Comparison of ENCODE assay signal across 8 cellular contexts in the genomic region with DNA sequence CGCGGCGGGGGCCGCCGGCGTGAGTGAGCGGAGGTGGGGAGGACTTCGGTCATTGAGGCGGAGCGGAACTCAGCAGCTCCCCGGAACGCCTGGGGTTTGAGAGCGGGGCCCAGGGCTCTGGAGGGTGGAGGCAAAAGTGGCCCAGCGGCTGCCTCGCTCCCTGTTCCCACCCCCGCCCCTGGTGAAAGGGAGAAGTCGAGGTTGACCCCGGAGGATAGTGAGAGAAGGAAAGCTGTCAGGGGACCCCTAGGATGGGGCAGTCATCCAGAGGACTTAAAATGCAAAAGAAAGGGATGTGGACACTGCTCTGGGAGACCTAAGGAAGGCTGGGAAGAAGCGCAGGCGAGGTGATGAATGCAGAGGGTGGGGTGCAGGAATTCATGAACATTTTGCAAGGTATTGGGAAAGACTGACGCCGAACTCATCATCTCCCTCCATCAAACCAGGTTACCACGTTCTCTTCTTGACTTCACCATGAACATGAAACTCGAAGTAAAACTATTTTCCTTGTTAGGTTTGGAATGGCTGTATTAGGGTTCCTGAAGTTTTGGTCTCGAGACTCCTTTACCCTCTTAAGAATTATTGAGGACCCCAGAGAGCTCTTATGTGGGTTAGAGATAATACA. TPM values are rescaled to one million over a fixed set of nuclear protein-coding genes. Genes with fewer than 3 reads are reported as not detected.
DNase-seq lines count a peak whose midpoint lies in the region; ATAC-seq and TF ChIP-seq lines count a peak whose summit lies in the region.

No MANE protein-coding gene starts in this region.

- peak overlapping the region; percentile 78 for H3K4me2 ChIP-seq in IMR-90 (ENCODE audit: low read depth, low read length)

- H2BK120ac ChIP-seq in IMR-90 (ENCODE audit: low read depth, low read length), result peak overlapping the region; percentile 60

- H3K36me3 Mint-ChIP-seq in activated T-helper 2 cell treated with anti-CD3 and anti-CD28 coated beads, Interferon-gamma antibody, Interleukin-2, Interleukin-4, amounts not matched to agents 10 μg/mL and 5 μg/mL and 100 μg/mL, durations not matched to agents 14 hours and 24 hours and 36 hours (ENCODE audit: low read depth), result peaks cover 33% of the 10 kb centered on the region

- peak overlapping the region; percentile 88 for H3K27ac Mint-ChIP-seq in activated T-helper 2 cell treated with anti-CD3 and anti-CD28 coated beads, Interferon-gamma antibody, Interleukin-2, Interleukin-4, amounts not matched to agents 10 μg/mL and 5 μg/mL and 100 μg/mL, durations not matched to agents 14 hours and 24 hours and 36 hours

- intact Hi-C loops in IMR-90 (cut with micrococcal nuclease), result loop anchor here (1.0 to 2.0 kb wide), 3 partner anchors 92 to 143 kb away; no protein-coding TSS in a partner anchor
- intact Hi-C loops in activated T-helper 2 cell treated with anti-CD3 and anti-CD28 coated beads, Interferon-gamma antibody, Interleukin-2, Interleukin-4, amounts not matched to agents 10 μg/mL and 5 μg/mL and 100 μg/mL, durations not matched to agents 14 hours and 24 hours and 36 hours (cut with micrococcal nuclease), result loop anchor here (1.0 to 5.0 kb wide), 7 partner anchors 16 to 685 kb away; a partner anchor contains a TSS
- intact Hi-C loops in left cardiac atrium (cut with DNase I), result no loop called here
- intact Hi-C loops in psoas muscle (cut with DNase I), result loop anchor here (5.0 to 10.0 kb wide), 4 partner anchors 40 to 135 kb away; no protein-coding TSS in a partner anchor

- H3K56ac ChIP-seq in IMR-90 (ENCODE audit: extremely low read depth, insufficient read depth, low read length), result no peak overlapping the region; the same call in 1 of the 2 replicates

- DNase-seq in IMR-90 (peak; percentile 36), left cardiac atrium (peak; percentile 49), psoas muscle (no peak), NCI-H1930 (lab: John Stamatoyannopoulos, UW) (no peak), NCI-H446 treated with DMSO at 0.1 percent for 48 hours (lab: John Stamatoyannopoulos, UW) (no peak)
- no peak for DNase-seq in activated T-helper 2 cell treated with anti-CD3 and anti-CD28 coated beads, Interferon-gamma antibody, Interleukin-2, Interleukin-4, amounts not matched to agents 10 μg/mL and 5 μg/mL and 100 μg/mL, durations not matched to agents 14 hours and 24 hours and 36 hours (ENCODE audit: low spot score)

- H3K4me1 ChIP-seq in IMR-90 (ENCODE audit: control insufficient read depth, insufficient read depth, low read length) (peaks cover 14% of the 10 kb centered on the region), psoas muscle (peaks cover 22% of the 10 kb centered on the region)

- peak overlapping the region in 1 of 2 experiments; percentile 4; a peak in 1 of 4 replicates for H4K8ac ChIP-seq in IMR-90 (ENCODE audit: low read depth in 2 of 2, low read length in 2 of 2)

- peak overlapping the region; percentile 90 for H3K27ac ChIP-seq in C4-2B
- H3K27ac ChIP-seq in IMR-90 (ENCODE audit: insufficient read depth, low read length), result peak overlapping the region; percentile 79
- H3K27ac ChIP-seq in psoas muscle, result peak overlapping the region; percentile 97

- no peak for TF ChIP-seq CTCF in C4-2B (conservative IDR thresholded peaks at IDR 0.05)
- no peak for TF ChIP-seq CTCF in IMR-90 (conservative IDR thresholded peaks at IDR 0.05; ENCODE audit: low read depth, low read length)
- no peak for TF ChIP-seq CTCF in psoas muscle (IDR thresholded peaks at IDR 0.05)

- H4K91ac ChIP-seq in IMR-90 (ENCODE audit: insufficient read depth, low read depth, low read length), result 0 out of 2 replicates have a peak overlapping the region, but pooled peaks have one; percentile 40

- in situ Hi-C loops in IMR-90 (cut with MboI; ENCODE audit: low sequenced_read_pairs), result loop anchor here (5.0 kb wide), 1 partner anchor 90 kb away; no protein-coding TSS in a partner anchor

- peak overlapping the region; percentile 93 for H2AK9ac ChIP-seq in IMR-90 (replicated peaks; ENCODE audit: low read depth, low read length, poor library complexity)

- peak overlapping the region; percentile 59 for H3K4ac ChIP-seq in IMR-90 (ENCODE audit: low read depth, low read length)

- CTCF ChIA-PET in IMR-90 (lab: Yijun Ruan, JAX), result interaction anchor here (0.8 to 1.5 kb wide), 2 partner anchors 13 to 53 kb away, joined by 4 to 5 read pairs; no protein-coding TSS in a partner anchor

- H2AK5ac ChIP-seq in IMR-90 (ENCODE audit: low read depth, low read length), result no peak overlapping the region

- H3K14ac ChIP-seq in IMR-90 (replicated peaks; ENCODE audit: low read depth, low read length), result peak overlapping the region; percentile 7

- peak overlapping the region; percentile 93 for H3K4me3 Mint-ChIP-seq in activated T-helper 2 cell treated with anti-CD3 and anti-CD28 coated beads, Interferon-gamma antibody, Interleukin-2, Interleukin-4, amounts not matched to agents 10 μg/mL and 5 μg/mL and 100 μg/mL, durations not matched to agents 14 hours and 24 hours and 36 hours (ENCODE audit: low read depth)

- 0 out of 3 replicates have a peak overlapping the region, but pooled peaks have one; percentile 39 for H2BK15ac ChIP-seq in IMR-90 (ENCODE audit: low read depth, low read length)

- 0% methylated on average over 10 of the region's 25 CpGs; no CpG with 5 or more reads in 1 of the 2 experiments for WGBS in IMR-90 (ENCODE audit: extremely low coverage in 2 of 2, insufficient read length in 1 of 2), 2 experiments
- 1 to 4% (median 2%) methylated on average over 16 to 25 of the region's 25 CpGs for WGBS in psoas muscle, 3 donors

- TF ChIP-seq POLR2A in IMR-90 (IDR thresholded peaks at IDR 0.05; ENCODE audit: low read depth, low read length), result no peak

- no peak for TF ChIP-seq RAD21 in IMR-90 (IDR thresholded peaks at IDR 0.05; ENCODE audit: low read length)

- H2AFZ ChIP-seq in IMR-90 (replicated peaks; ENCODE audit: low read length, poor library complexity), result peak overlapping the region; percentile 91

- H4K20me1 ChIP-seq in IMR-90 (ENCODE audit: insufficient read depth, low read length), result peaks cover 22% of the 10 kb centered on the region

- dilution Hi-C loops in IMR-90 (cut with HindIII; ENCODE audit: low sequenced_read_pairs, unreplicated experiment), result no loop called here

- H4K5ac ChIP-seq in IMR-90 (ENCODE audit: low read depth, low read length), result no peak overlapping the region

- POLR2A ChIA-PET in IMR-90 (lab: Charles Lee; ENCODE audit: unreplicated experiment), result interaction anchor here (0.5 to 1.7 kb wide), 4 partner anchors 74 to 493 kb away, joined by 3 to 13 read pairs (median 4); no protein-coding TSS in a partner anchor

- BruUV-seq in IMR-90 (replicated peaks; lab: Mats Ljungman, UMichigan), result no TSS peak

- peaks cover 12% of the 10 kb centered on the region for H3K9me1 ChIP-seq in IMR-90 (ENCODE audit: insufficient read depth, low read length)

- H3K27me3 ChIP-seq in IMR-90 (ENCODE audit: control insufficient read depth, insufficient read depth, low read length) (no peaks in the 10 kb centered on the region), psoas muscle (ENCODE audit: insufficient read depth in 3 of 3, low read length in 2 of 3) (no peaks in the 10 kb centered on the region)

- H3K18ac ChIP-seq in IMR-90 (ENCODE audit: low read depth, low read length), result no peak overlapping the region

- H3K9me3 ChIP-seq in IMR-90 (ENCODE audit: control insufficient read depth, insufficient read depth, low read length) (no peaks in the 10 kb centered on the region), psoas muscle (no peaks in the 10 kb centered on the region)

- peaks cover 3% of the 10 kb centered on the region for H3K27me3 Mint-ChIP-seq in activated T-helper 2 cell treated with anti-CD3 and anti-CD28 coated beads, Interferon-gamma antibody, Interleukin-2, Interleukin-4, amounts not matched to agents 10 μg/mL and 5 μg/mL and 100 μg/mL, durations not matched to agents 14 hours and 24 hours and 36 hours (ENCODE audit: low read depth)

- H3K4me1 Mint-ChIP-seq in activated T-helper 2 cell treated with anti-CD3 and anti-CD28 coated beads, Interferon-gamma antibody, Interleukin-2, Interleukin-4, amounts not matched to agents 10 μg/mL and 5 μg/mL and 100 μg/mL, durations not matched to agents 14 hours and 24 hours and 36 hours (ENCODE audit: low read depth), result peaks cover 64% of the 10 kb centered on the region

- peak overlapping the region; percentile 2; the same call in 1 of the 2 replicates for H2BK20ac ChIP-seq in IMR-90 (ENCODE audit: low read depth, low read length)

- H3K36me3 ChIP-seq in IMR-90 (ENCODE audit: control insufficient read depth, insufficient read depth, low read length), result no peaks in the 10 kb centered on the region
- H3K36me3 ChIP-seq in psoas muscle (ENCODE audit: insufficient read depth in 1 of 2, low read depth in 1 of 2), result no peaks in the 10 kb centered on the region

- ATAC-seq in GM19372 (IDR thresholded peaks at IDR 0.05; ENCODE audit: low read depth, unreplicated experiment) (peak; percentile 19), IMR-90 (ENCODE audit: low read depth) (peak; percentile 27), left cardiac atrium (peak in 1 of 2 donors; percentile 48), psoas muscle (peak in 2 of 4 donors; percentile 0 to 5)

- H3K23ac ChIP-seq in IMR-90 (ENCODE audit: low read depth, low read length), result peak overlapping the region; percentile 74

- H3K4me3 ChIP-seq in IMR-90 (ENCODE audit: insufficient read depth, low read depth, low read length) (peak overlapping the region; percentile 93), psoas muscle (peak overlapping the region; percentile 91)

- peak overlapping the region; percentile 75 for H2BK5ac ChIP-seq in IMR-90 (ENCODE audit: low read depth, low read length, poor library complexity, severe bottlenecking)

- peak overlapping the region; percentile 91 for H3K9ac ChIP-seq in IMR-90 (ENCODE audit: low read depth, low read length)

- H3K9me3 Mint-ChIP-seq in activated T-helper 2 cell treated with anti-CD3 and anti-CD28 coated beads, Interferon-gamma antibody, Interleukin-2, Interleukin-4, amounts not matched to agents 10 μg/mL and 5 μg/mL and 100 μg/mL, durations not matched to agents 14 hours and 24 hours and 36 hours, result no peaks in the 10 kb centered on the region

- peaks cover 27 to 49% of the 10 kb centered on the region in 2 experiments for H3K79me1 ChIP-seq in IMR-90 (ENCODE audit: low read depth in 1 of 2, low read length in 2 of 2)

RNA-seq across cellular contexts. Expression of a gene that starts 0.8 kb away (rescaled TPM):
- total RNA-seq in IMR-90 (2012; rRNA removed) (25.3 and 25.8 TPM in 2 replicates), left cardiac atrium (10 to 100 TPM; 12.0 to 12.4 TPM), psoas muscle (10 to 100 TPM in 2 of 4 donors, 1 to 10 TPM in 2; 7.1 to 11.2 (median 9.8) TPM)
- polyA plus RNA-seq in IMR-90 (2012; rRNA removed) (6.8 and 8.3 TPM in 2 replicates), psoas muscle (10 to 100 TPM in 1 of 3 donors, 1 to 10 TPM in 2; 3.2 to 10.3 (median 6.5) TPM)
- 1.4 and 1.9 TPM in 2 replicates for polyA plus RNA-seq in IMR-90 (2012; cell fraction: cytosol; rRNA removed)
- polyA plus RNA-seq in IMR-90 (2012; cell fraction: nucleus; rRNA removed; ENCODE audit: low replicate concordance), result 2.6 and 17.9 TPM in 2 replicates
- 23.5 and 23.9 TPM in 2 replicates for total RNA-seq in activated T-helper 2 cell treated with anti-CD3 and anti-CD28 coated beads, Interferon-gamma antibody, Interleukin-2, Interleukin-4, amounts not matched to agents 10 μg/mL and 5 μg/mL and 100 μg/mL, durations not matched to agents 14 hours and 24 hours and 36 hours

RNA-seq across cellular contexts. Expression of a gene that starts 43.2 kb away (rescaled TPM):
- total RNA-seq in IMR-90 (2012; rRNA removed) (81.7 and 89.1 TPM in 2 replicates), left cardiac atrium (100 to 1,000 TPM; 200 to 232 TPM), psoas muscle (100 to 1,000 TPM in 1 of 4 donors, 10 to 100 TPM in 3; 53.8 to 108 (median 63.4) TPM)
- polyA plus RNA-seq in IMR-90 (2012; rRNA removed) (28.0 and 33.7 TPM in 2 replicates), psoas muscle (10 to 100 TPM in 2 of 3 donors, 1 to 10 TPM in 1; 9.6 to 34.1 (median 22.0) TPM)
- polyA plus RNA-seq in IMR-90 (2012; cell fraction: cytosol; rRNA removed), result 4.9 and 5.7 TPM in 2 replicates
- 29.8 and 206 TPM in 2 replicates for polyA plus RNA-seq in IMR-90 (2012; cell fraction: nucleus; rRNA removed; ENCODE audit: low replicate concordance)
- total RNA-seq in activated T-helper 2 cell treated with anti-CD3 and anti-CD28 coated beads, Interferon-gamma antibody, Interleukin-2, Interleukin-4, amounts not matched to agents 10 μg/mL and 5 μg/mL and 100 μg/mL, durations not matched to agents 14 hours and 24 hours and 36 hours, result 0.34 and 0.50 TPM in 2 replicates

Comparison
In these comparisons a context has a peak if more than half of its experiments do, and no peak if none do; other contexts are left out.
1. DNase-seq: peak in IMR-90 (single experiment) and left cardiac atrium (single experiment); none in activated T-helper 2 cell treated with anti-CD3 and anti-CD28 coated beads, Interferon-gamma antibody, Interleukin-2, Interleukin-4, amounts not matched to agents 10 μg/mL and 5 μg/mL and 100 μg/mL, durations not matched to agents 14 hours and 24 hours and 36 hours (single experiment), psoas muscle (0 of 2), NCI-H1930 (0 of 2) and NCI-H446 treated with DMSO at 0.1 percent for 48 hours (single experiment).
2. RNA of a gene that starts 43.2 kb away (total RNA-seq): 200 to 232 TPM in left cardiac atrium, 81.7 to 89.1 TPM in IMR-90 and 53.8 to 108 TPM in psoas muscle; 0.34 to 0.50 TPM in activated T-helper 2 cell treated with anti-CD3 and anti-CD28 coated beads, Interferon-gamma antibody, Interleukin-2, Interleukin-4, amounts not matched to agents 10 μg/mL and 5 μg/mL and 100 μg/mL, durations not matched to agents 14 hours and 24 hours and 36 hours; every median in the first group is over 10 times any median in the second.
3. intact Hi-C loops: an anchor here in IMR-90 (1.0 to 2.0 kb wide), activated T-helper 2 cell treated with anti-CD3 and anti-CD28 coated beads, Interferon-gamma antibody, Interleukin-2, Interleukin-4, amounts not matched to agents 10 μg/mL and 5 μg/mL and 100 μg/mL, durations not matched to agents 14 hours and 24 hours and 36 hours (1.0 to 5.0 kb wide) and psoas muscle (5.0 to 10.0 kb wide); none called in left cardiac atrium.
4. Peak in every context shown above with its lines, with median percentiles within 50 percentile points of each other: H3K27ac ChIP-seq.